24 cellular contexts compared by ENCODE assay signal in genomic region chr1:169901119-169901518, GRCh38.
"Had no signal": no experiment of that assay in that cellular context is flagged by ENCODE, and none has a peak within 500 bp of the region (broad histone marks: within the 10 kb centered on the region; RNA-seq: fewer than 3 reads in every experiment).

No MANE protein-coding gene starts in this region.

- H3K4me1 ChIP-seq: heart left ventricle, left lung, right atrium auricular region, suprapubic skin, tibial artery, upper lobe of right lung had no signal

- DNase-seq: heart left ventricle; hypothalamus; immature natural killer cell; kidney; left lung; mesendoderm; naive thymus-derived CD4-positive, alpha-beta T cell; ovary; spleen; stimulated activated CD4-positive, alpha-beta T cell treated with anti-CD3 and anti-CD28 coated beads, Interleukin-4, amount 100 ng/mL, for 24 hours; stimulated activated naive CD4-positive, alpha-beta T cell; tibial artery; trophoblast cell; upper lobe of right lung had no signal

- H3K27ac ChIP-seq: heart left ventricle, left lung, ovary, right atrium auricular region, skin epidermis, spleen, suprapubic skin, thoracic aorta, tibial artery, upper lobe of right lung had no signal

- H3K4me3 ChIP-seq: heart left ventricle, left lung, lung, ovary, right atrium auricular region, skin epidermis, spleen, suprapubic skin, thoracic aorta, tibial artery, upper lobe of right lung had no signal

- H3K27me3 ChIP-seq: ovary, right atrium auricular region, suprapubic skin, tibial artery had no signal

- FAIRE-seq: islet of Langerhans, kidney, urothelium cell line had no signal

- ATAC-seq: heart left ventricle; left lung; naive thymus-derived CD4-positive, alpha-beta T cell; natural killer cell treated with Interleukin-12 subunit alpha and Interleukin-12 subunit beta and Interleukin-15 and Interleukin-18, amount 100 ng/mL, for 72 hours; sciatic nerve; stimulated activated effector memory CD8-positive, alpha-beta T cell treated with anti-CD3 and anti-CD28 coated beads, Interleukin-12 subunit alpha, Interleukin-12 subunit beta, amount 100 ng/mL, for 72 hours; upper lobe of right lung had no signal

- H3K36me3 ChIP-seq: heart left ventricle, left lung, ovary, right atrium auricular region, spleen, suprapubic skin, thoracic aorta, tibial artery, upper lobe of right lung had no signal

- H3K9me3 ChIP-seq: heart left ventricle, left lung, ovary, right atrium auricular region, spleen, suprapubic skin, thoracic aorta, tibial artery, upper lobe of right lung had no signal
